ENCODE assay signal across 21 cellular contexts in genomic region chr13:77375554-77375953, GRCh38. TPM values are rescaled to one million over a fixed set of nuclear protein-coding genes. Genes with fewer than 3 reads are reported as not detected.
A peak's percentile ranks its signal among the peaks of the same experiment; 100 is the strongest.
DNase-seq lines count a peak whose midpoint lies in the region; ATAC-seq, FAIRE-seq and TF ChIP-seq lines count a peak whose summit lies in the region.
"Had no signal": no experiment of that assay in that cellular context is flagged by ENCODE, and none has a peak within 500 bp of the region (broad histone marks: within the 10 kb centered on the region; RNA-seq: fewer than 3 reads in every experiment).

No MANE protein-coding gene starts in this region.

- H2AFZ ChIP-seq in astrocyte (ENCODE audit: low read depth, low read length) = no peak overlapping the region
- no peak overlapping the region for H2AFZ ChIP-seq in HepG2 (ENCODE audit: low read length)

- H3K79me2 ChIP-seq in astrocyte (ENCODE audit: insufficient read depth, low read length) = no peaks in the 10 kb centered on the region
- no peaks in the 10 kb centered on the region for H3K79me2 ChIP-seq in HepG2 (ENCODE audit: insufficient read depth, low read length)

- H3K9ac ChIP-seq in astrocyte (ENCODE audit: low read length) = no peak overlapping the region
- no peak overlapping the region for H3K9ac ChIP-seq in HepG2 (ENCODE audit: insufficient read depth, low read depth, low read length)

- ATAC-seq in HepG2 (no peak), HG02588 (IDR thresholded peaks at IDR 0.05; ENCODE audit: unreplicated experiment) (no peak)
- ATAC-seq: SK-N-SH treated with all-trans-retinoic acid at 6 μM for 48 hours had no signal

- no peaks in the 10 kb centered on the region for H3K9me3 ChIP-seq in astrocyte (ENCODE audit: insufficient read depth, low read depth, low read length)
- no peaks in the 10 kb centered on the region for H3K9me3 ChIP-seq in HepG2 (ENCODE audit: low read length)

- H4K20me1 ChIP-seq in astrocyte (ENCODE audit: insufficient read depth, low read length) (no peaks in the 10 kb centered on the region), HepG2 (ENCODE audit: insufficient read depth, low read length) (no peaks in the 10 kb centered on the region)

- no peaks in the 10 kb centered on the region for H3K9me3 Mint-ChIP-seq in astrocyte (ENCODE audit: unreplicated experiment)

- H3K4me3 Mint-ChIP-seq in astrocyte (ENCODE audit: unreplicated experiment) = no peak overlapping the region
- H3K4me3 Mint-ChIP-seq: IgD-negative memory B cell had no signal

- H3K4me1 ChIP-seq in astrocyte (ENCODE audit: insufficient read depth, low read length) (no peaks in the 10 kb centered on the region), HepG2 (ENCODE audit: insufficient read depth, low read length) (no peaks in the 10 kb centered on the region)

- TF ChIP-seq POLR2A in HepG2 (IDR thresholded peaks at IDR 0.05; ENCODE audit: insufficient read depth in 1 of 2, low read depth in 2 of 2, low read length in 2 of 2) = no peak

- no peak overlapping the region for H3K27ac Mint-ChIP-seq in astrocyte (ENCODE audit: unreplicated experiment)
- H3K27ac Mint-ChIP-seq: IgD-negative memory B cell had no signal

- DNase-seq in COLO829 (ENCODE audit: low spot score) (peak; percentile 19), LHCN-M2 (ENCODE audit: low read depth) (peak; percentile 18), astrocyte (ENCODE audit: low read depth) (peak; percentile 21), kidney tubule cell (ENCODE audit: low spot score) (peak; percentile 44), MV-4-11 (lab: John Stamatoyannopoulos, UW) (no peak), HepG2 (ENCODE audit: low spot score) (no peak), midbrain (lab: John Stamatoyannopoulos, UW) (no peak)
- DNase-seq: ACHN, DMS79, H7, Karpas-422, NCI-H2107, NCI-H226, NCI-H524, SIG-M5 had no signal

- POLR2A ChIA-PET in HepG2 (lab: Yijun Ruan, JAX) = no interaction called here

- FAIRE-seq in astrocyte (lab: Jason Lieb, UNC) (no peak), HepG2 (lab: Jason Lieb, UNC) (no peak)
- FAIRE-seq: HTR-8/SVneo had no signal

- peaks cover 1% of the 10 kb centered on the region for H3K36me3 Mint-ChIP-seq in astrocyte (ENCODE audit: low read depth, unreplicated experiment)

- no peak overlapping the region for H3K4me3 ChIP-seq in astrocyte (ENCODE audit: insufficient read depth, low read depth, low read length)
- no peak overlapping the region for H3K4me3 ChIP-seq in HepG2 (replicated peaks in 1 of 3; ENCODE audit: insufficient read depth in 1 of 3, low read depth in 2 of 3, low read length in 3 of 3)

- no peak for TF ChIP-seq EP300 in HepG2 (IDR thresholded peaks at IDR 0.05; ENCODE audit: low read depth in 2 of 2, low read length in 2 of 2)
- TF ChIP-seq EP300 in HepG2 (CRISPR knock-in tag; IDR thresholded peaks at IDR 0.05; ENCODE audit: borderline replicate concordance) = no peak

- H3K27ac ChIP-seq in astrocyte (ENCODE audit: low read depth, low read length) = no peak overlapping the region
- no peak overlapping the region for H3K27ac ChIP-seq in HepG2 (ENCODE audit: extremely low read length, insufficient read depth, low read length)
- H3K27ac ChIP-seq: C4-2B, RWPE1 had no signal

- no TSS peak for BruUV-seq in HepG2 (replicated peaks; lab: Mats Ljungman, UMichigan)

- TF ChIP-seq RAD21 in HepG2 (CRISPR knock-in tag; IDR thresholded peaks at IDR 0.05) = no peak

- H3K4me2 ChIP-seq in astrocyte (ENCODE audit: low read length) (no peak overlapping the region), HepG2 (ENCODE audit: low read depth, low read length) (no peak overlapping the region)

- H3K36me3 ChIP-seq in astrocyte (ENCODE audit: insufficient read depth, low read length) (no peaks in the 10 kb centered on the region), HepG2 (replicated peaks in 1 of 2; ENCODE audit: control insufficient read depth in 1 of 2, insufficient read depth in 2 of 2, low read length in 2 of 2) (no peaks in the 10 kb centered on the region)

- CTCF ChIA-PET in HepG2 (lab: Yijun Ruan, JAX; ENCODE audit: low intra/inter-chr PET ratio, low total read pairs) = no interaction called here

- TF ChIP-seq CTCF in astrocyte (IDR thresholded peaks at IDR 0.05; ENCODE audit: insufficient read depth, low read depth, low read length) = no peak
- no peak for TF ChIP-seq CTCF in HepG2 (CRISPR knock-in tag; IDR thresholded peaks at IDR 0.05)

- H3K27me3 ChIP-seq in astrocyte (ENCODE audit: insufficient read depth, low read length) (no peaks in the 10 kb centered on the region), HepG2 (ENCODE audit: control insufficient read depth in 1 of 2, insufficient read depth in 2 of 2, low read length in 2 of 2) (no peaks in the 10 kb centered on the region)

- in situ Hi-C loops in HepG2 (cut with HindIII; ENCODE audit: extremely low pct_ligation_motif_present, low pct_unique_long_range_greater_than_20kb) = no loop called here

- H3K4me1 Mint-ChIP-seq in astrocyte (ENCODE audit: low read depth, unreplicated experiment) = no peaks in the 10 kb centered on the region

- H3K27me3 Mint-ChIP-seq in astrocyte (ENCODE audit: low read depth, unreplicated experiment) = no peaks in the 10 kb centered on the region
- H3K27me3 Mint-ChIP-seq: IgD-negative memory B cell had no signal

- intact Hi-C loops in HepG2 (cut with micrococcal nuclease; ENCODE audit: unreplicated experiment) = loop anchor here (2.0 kb wide), 1 partner anchor 25 kb away; no protein-coding TSS in a partner anchor

TF ChIP-seq in HepG2, 621 proteins besides CTCF, POLR2A, EP300 and RAD21:
- TF ChIP-seq, protein P1, sequence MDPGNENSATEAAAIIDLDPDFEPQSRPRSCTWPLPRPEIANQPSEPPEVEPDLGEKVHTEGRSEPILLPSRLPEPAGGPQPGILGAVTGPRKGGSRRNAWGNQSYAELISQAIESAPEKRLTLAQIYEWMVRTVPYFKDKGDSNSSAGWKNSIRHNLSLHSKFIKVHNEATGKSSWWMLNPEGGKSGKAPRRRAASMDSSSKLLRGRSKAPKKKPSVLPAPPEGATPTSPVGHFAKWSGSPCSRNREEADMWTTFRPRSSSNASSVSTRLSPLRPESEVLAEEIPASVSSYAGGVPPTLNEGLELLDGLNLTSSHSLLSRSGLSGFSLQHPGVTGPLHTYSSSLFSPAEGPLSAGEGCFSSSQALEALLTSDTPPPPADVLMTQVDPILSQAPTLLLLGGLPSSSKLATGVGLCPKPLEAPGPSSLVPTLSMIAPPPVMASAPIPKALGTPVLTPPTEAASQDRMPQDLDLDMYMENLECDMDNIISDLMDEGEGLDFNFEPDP (CRISPR knock-in tag; conservative IDR thresholded peaks at IDR 0.05) = no peak
- TF ChIP-seq ZNF10 (CRISPR knock-in tag; IDR thresholded peaks at IDR 0.05; ENCODE audit: borderline replicate concordance, low read depth) = no peak
- no peak for TF ChIP-seq IRF2 (CRISPR knock-in tag; IDR thresholded peaks at IDR 0.05)
- no peak for TF ChIP-seq ZNF24 (IDR thresholded peaks at IDR 0.05)
- no peak for TF ChIP-seq XRCC5 (optimal IDR thresholded peaks at IDR 0.05; ENCODE audit: low read length)

RNA-seq across cellular contexts. Expression of gene MYCBP2, which starts 48.7 kb away (rescaled TPM):
- total RNA-seq in LHCN-M2 (2014; rRNA removed) = 34.4 and 50.3 TPM in 2 replicates
- 19.0 TPM for polyA plus RNA-seq in LHCN-M2 (2012)
- total RNA-seq in astrocyte = 70.5 and 72.3 TPM in 2 replicates
- total RNA-seq in HepG2 (2016; rRNA removed; fragmentation: Illumina TruSeq; extraction: Trizol) = 35.3 and 62.5 TPM in 2 replicates
- 7.1 and 7.5 TPM in 2 replicates for total RNA-seq in HepG2 (2016; cell fraction: cytosol; rRNA removed; fragmentation: Illumina TruSeq; extraction: Trizol; ENCODE audit: low read depth)
- 37.1 and 59.7 TPM in 2 replicates for total RNA-seq in HepG2 (2016; cell fraction: insoluble cytoplasmic fraction; rRNA removed; fragmentation: Illumina TruSeq; extraction: Trizol)
- total RNA-seq in HepG2 (2016; cell fraction: membrane; rRNA removed; fragmentation: Illumina TruSeq; extraction: Trizol) = 13.7 TPM in 2 replicates
- total RNA-seq in HepG2 (2016; cell fraction: nucleus; rRNA removed; fragmentation: Illumina TruSeq; extraction: Trizol) = 62.5 and 65.0 TPM in 2 replicates
- polyA plus RNA-seq in HepG2 (2011; rRNA removed) = 14.4 and 16.3 TPM in 2 replicates
- polyA plus RNA-seq in HepG2 (2011; cell fraction: cytosol; rRNA removed) = 11.8 and 16.0 TPM in 2 replicates
- polyA plus RNA-seq in HepG2 (2011; cell fraction: nucleus; rRNA removed) = 15.9 and 17.8 TPM in 2 replicates
- 20.3 and 20.9 TPM in 2 replicates for polyA plus RNA-seq in HepG2 (2012)
- 1.5 and 1.7 TPM in 2 replicates for polyA plus RNA-seq in HepG2 (2016; cell fraction: cytosol; fragmentation: Illumina TruSeq; extraction: Trizol; ENCODE audit: low read depth)
- polyA plus RNA-seq in HepG2 (2016; cell fraction: insoluble cytoplasmic fraction; fragmentation: Illumina TruSeq; extraction: Trizol; ENCODE audit: low read depth) = 37.4 and 41.6 TPM in 2 replicates
- 4.3 and 5.2 TPM in 2 replicates for polyA plus RNA-seq in HepG2 (2016; cell fraction: membrane; fragmentation: Illumina TruSeq; extraction: Trizol; ENCODE audit: low read depth)
- 37.1 and 37.5 TPM in 2 replicates for polyA plus RNA-seq in HepG2 (2016; cell fraction: nucleus; fragmentation: Illumina TruSeq; extraction: Trizol; ENCODE audit: insufficient read depth, low read depth)
- polyA minus RNA-seq in HepG2 (2011; rRNA and poly(A)+ RNA removed; ENCODE audit: low replicate concordance) = 21.8 and 47.6 TPM in 2 replicates
- polyA minus RNA-seq in HepG2 (2011; cell fraction: cytosol; rRNA and poly(A)+ RNA removed) = 32.1 and 37.1 TPM in 2 replicates
- polyA minus RNA-seq in HepG2 (2011; cell fraction: nucleus; rRNA and poly(A)+ RNA removed) = 99.5 and 105 TPM in 2 replicates

Comparison
In these comparisons a context has a peak if more than half of its experiments do, and no peak if none do; other contexts are left out.
1. DNase-seq: peak in COLO829 (single experiment), LHCN-M2 (single experiment), astrocyte (single experiment) and kidney tubule cell (single experiment); none in MV-4-11 (single experiment), HepG2 (single experiment) and midbrain (single experiment).